16 cellular contexts compared by ENCODE assay signal in genomic region chr3:45258317-45258716, GRCh38. TPM values are rescaled to one million over a fixed set of nuclear protein-coding genes. Genes with fewer than 3 reads are reported as not detected.
DNase-seq lines count a peak whose midpoint lies in the region; ATAC-seq and TF ChIP-seq lines count a peak whose summit lies in the region.
"Had no signal": no experiment of that assay in that cellular context is flagged by ENCODE, and none has a peak within 500 bp of the region (broad histone marks: within the 10 kb centered on the region; RNA-seq: fewer than 3 reads in every experiment).

No MANE protein-coding gene starts in this region.

- POLR2A ChIA-PET in MCF 10A (lab: Yijun Ruan, JAX) = no interaction called here

- H3K36me3 Mint-ChIP-seq in MCF 10A (ENCODE audit: insufficient read depth, unreplicated experiment) = no peaks in the 10 kb centered on the region

- CTCF ChIA-PET in MCF 10A (lab: Yijun Ruan, JAX) = no interaction called here

- no peaks in the 10 kb centered on the region for H3K4me1 Mint-ChIP-seq in MCF 10A (ENCODE audit: insufficient read depth, unreplicated experiment)

- ATAC-seq in GM21529 (IDR thresholded peaks at IDR 0.05; ENCODE audit: unreplicated experiment) = no peak

- H3K9me3 Mint-ChIP-seq in MCF 10A (ENCODE audit: unreplicated experiment) = no peaks in the 10 kb centered on the region

- DNase-seq in GF-D8 (lab: John Stamatoyannopoulos, UW) = peak; percentile 9
- peak; percentile 57 to 71 for DNase-seq in NOMO-1 (lab: John Stamatoyannopoulos, UW; ENCODE audit: unreplicated experiment in 2 of 2)
- DNase-seq in SKM-1 treated with dmso at 0.1 percent for 144 hours (lab: John Stamatoyannopoulos, UW; ENCODE audit: unreplicated experiment) = peak; percentile 76
- peak; percentile 32 for DNase-seq in iPS-NIHi11 (ENCODE audit: low spot score)
- no peak for DNase-seq in DMS153 treated with DMSO at 0.1 percent for 48 hours (lab: John Stamatoyannopoulos, UW; ENCODE audit: unreplicated experiment)
- no peak for DNase-seq in stimulated activated naive CD4-positive, alpha-beta T cell treated with Interleukin-2 at 50 U/mL for 16 hours (lab: John Stamatoyannopoulos, UW)
- no peak for DNase-seq in MCF 10A (ENCODE audit: unreplicated experiment)
- DNase-seq: C1 segment of cervical spinal cord, COR-L47, EL, NCI-H1092, NCI-H2081 treated with DMSO at 0.1 percent for 48 hours, NCI-H524, RPMI8226, SJCRH30 had no signal

- peaks cover 28% of the 10 kb centered on the region for H3K27me3 Mint-ChIP-seq in MCF 10A (ENCODE audit: insufficient read depth, unreplicated experiment)

- H3K27ac Mint-ChIP-seq in MCF 10A (ENCODE audit: low read depth, unreplicated experiment) = no peak overlapping the region

- no TSS peak for BruUV-seq in MCF 10A (replicated peaks; lab: Mats Ljungman, UMichigan)

- H3K4me3 Mint-ChIP-seq in MCF 10A (ENCODE audit: unreplicated experiment) = no peak overlapping the region

- TF ChIP-seq CTCF in MCF 10A (IDR thresholded peaks at IDR 0.05; ENCODE audit: unreplicated experiment) = no peak

- intact Hi-C loops in MCF 10A (cut with micrococcal nuclease) = no loop called here

RNA-seq across cellular contexts. Expression of gene TMEM158, which starts 32.2 kb away (rescaled TPM):
- 1.4 and 1.9 TPM in 2 replicates for total RNA-seq in MCF 10A (2022)

Comparison
In these comparisons a context has a peak if more than half of its experiments do, and no peak if none do; other contexts are left out.
1. DNase-seq: peak in GF-D8 (single experiment), NOMO-1 (2 of 2), SKM-1 treated with dmso at 0.1 percent for 144 hours (single experiment) and iPS-NIHi11 (single experiment); none in DMS153 treated with DMSO at 0.1 percent for 48 hours (single experiment), stimulated activated naive CD4-positive, alpha-beta T cell treated with Interleukin-2 at 50 U/mL for 16 hours (single experiment) and MCF 10A (single experiment).